8 cellular contexts compared by ENCODE assay signal in the genomic region with DNA sequence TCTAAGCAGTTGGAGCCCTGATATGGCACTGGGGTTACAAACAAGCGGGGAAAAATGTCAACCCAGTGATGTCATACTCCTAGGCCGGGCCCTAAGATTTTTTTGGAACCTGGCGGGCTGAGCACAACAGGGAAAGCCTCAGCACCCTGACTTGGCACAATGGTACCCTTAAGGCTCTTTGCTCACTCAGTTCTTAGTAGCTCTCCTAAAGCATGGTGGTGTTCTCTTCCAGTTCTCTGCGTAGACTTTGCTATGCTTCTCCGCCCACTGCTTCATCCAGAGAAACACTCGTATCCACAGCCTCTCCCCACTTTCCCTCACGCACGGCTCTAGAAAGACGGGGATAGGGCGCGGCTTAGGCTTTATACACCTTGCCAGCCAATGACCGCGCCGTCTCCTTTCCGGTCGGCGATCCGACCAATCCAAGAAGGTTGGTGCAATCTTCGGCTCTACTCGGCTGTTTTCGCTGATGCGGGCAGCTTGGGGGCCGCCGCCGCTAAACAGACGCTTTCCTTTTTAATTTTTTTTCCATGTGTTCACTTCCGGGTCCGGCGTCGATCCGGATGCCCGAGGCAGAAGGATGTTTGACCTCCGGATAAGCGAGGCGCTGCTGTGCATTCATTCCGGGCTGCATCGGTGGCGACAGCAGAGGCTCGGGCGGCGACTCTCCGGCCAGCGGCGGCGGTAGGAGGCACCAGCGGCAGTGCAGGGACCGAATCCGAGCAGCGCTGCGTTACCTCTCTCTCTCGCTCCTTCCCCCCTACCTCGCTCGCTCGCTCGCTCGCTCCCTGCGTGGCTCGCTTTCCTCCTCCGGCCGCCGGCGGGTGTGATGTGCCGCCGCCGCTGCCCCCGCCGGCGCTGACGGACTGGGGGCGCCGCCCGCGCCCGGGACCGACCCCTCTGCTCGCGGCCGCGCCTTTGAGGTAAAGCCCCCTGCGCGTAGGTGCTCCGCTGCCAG. TPM values are rescaled to one million over a fixed set of nuclear protein-coding genes. Genes with fewer than 3 reads are reported as not detected.
DNase-seq lines count a peak whose midpoint lies in the region; ATAC-seq lines count a peak whose summit lies in the region.

A gene (plus strand): TSS at position 530 of the 958 bp plus-strand sequence. CDS start 33,487 bp downstream, outside the sequence.

- peaks cover 51 to 57% of the 10 kb centered on the region in 2 donors for H3K4me1 Mint-ChIP-seq in immature natural killer cell

- ATAC-seq in GM18909 (IDR thresholded peaks at IDR 0.05; ENCODE audit: poor library complexity, unreplicated experiment) (peak; percentile 96), HG03175 (IDR thresholded peaks at IDR 0.05; ENCODE audit: unreplicated experiment) (peak; percentile 94)

- peak within 1 kb of the TSS; percentile 95 to 98 (median 96) for H3K27ac Mint-ChIP-seq in immature natural killer cell

- DNase-seq in AG08395 (ENCODE audit: low spot score) = peak; percentile 98
- DNase-seq in NCI-H345 treated with DMSO at 0.1 percent for 48 hours (lab: John Stamatoyannopoulos, UW; ENCODE audit: unreplicated experiment) = peak; percentile 89
- peak; percentile 69 to 78 (median 72) for DNase-seq in activated CD4-positive, CD25-positive, alpha-beta regulatory T cell (lab: John Stamatoyannopoulos, UW)
- peak; percentile 92 for DNase-seq in central memory CD4-positive, alpha-beta T cell
- peak; percentile 93 to 95 (median 94) for DNase-seq in immature natural killer cell
- DNase-seq in smooth muscle cell of the brain vasculature (ENCODE audit: low read depth, low spot score) = peak; percentile 93

- no peaks in the 10 kb centered on the region for H3K36me3 Mint-ChIP-seq in immature natural killer cell

- peaks cover 8 to 17% (median 8%) of the 10 kb centered on the region in 3 donors for H3K27me3 Mint-ChIP-seq in immature natural killer cell (ENCODE audit: low read depth in 3 of 3)

- peak within 1 kb of the TSS; percentile 95 to 99 (median 99) for H3K4me3 Mint-ChIP-seq in immature natural killer cell

- no peaks in the 10 kb centered on the region for H3K9me3 Mint-ChIP-seq in immature natural killer cell

RNA-seq across cellular contexts. Expression of the gene that starts here (rescaled TPM):
- 10 to 100 TPM; 28.7 to 44.9 (median 36.2) TPM for polyA plus RNA-seq in immature natural killer cell

Comparison
In these comparisons a context has a peak if more than half of its experiments do, and no peak if none do; other contexts are left out.
1. Peak in every context shown above with its lines: DNase-seq and ATAC-seq.